14 cellular contexts compared by ENCODE assay signal in the genomic region with DNA sequence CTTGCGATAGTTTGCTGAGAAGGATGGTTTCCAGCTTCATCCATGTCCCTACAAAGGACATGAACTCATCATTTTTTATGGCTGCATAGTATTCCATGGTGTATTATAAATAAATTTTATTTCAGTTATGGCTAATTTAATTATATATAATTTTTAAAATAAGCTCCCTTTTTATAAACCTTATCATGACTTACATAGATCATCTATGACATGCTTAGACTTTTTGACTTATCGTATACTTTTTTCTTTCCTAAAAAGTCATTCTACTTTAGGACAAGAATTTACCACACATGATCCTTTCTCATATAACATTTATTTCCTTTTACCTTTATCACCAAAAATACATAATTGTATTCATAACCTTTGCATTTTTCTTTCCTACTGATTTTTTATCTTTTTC.
"Had no signal": no experiment of that assay in that cellular context is flagged by ENCODE, and none has a peak within 500 bp of the region (broad histone marks: within the 10 kb centered on the region; RNA-seq: fewer than 3 reads in every experiment).

No MANE protein-coding gene starts in this region.

- H3K27me3 Mint-ChIP-seq: dendritic cell treated with granulocyte-macrophage colony-stimulating factor and Interleukin-4, amounts not matched to agents 40 ng/mL and 50 ng/mL, for 4 days; stimulated activated naive CD8-positive, alpha-beta T cell treated with anti-CD3 and anti-CD28 coated beads, Interleukin-15, amount 100 ng/mL, for 72 hours had no signal

- DNase-seq: activated CD4-positive, alpha-beta T cell treated with anti-CD3 and anti-CD28 coated beads, Interleukin-2, amount 50 U/mL, for 48 hours; activated naive CD4-positive, alpha-beta T cell treated with anti-CD3 and anti-CD28 coated beads for 36 hours; effector memory CD4-positive, alpha-beta T cell; foreskin melanocyte; heart left ventricle; left colon; lower lobe of right lung; stimulated activated naive CD8-positive, alpha-beta T cell treated with anti-CD3 and anti-CD28 coated beads, Interleukin-15, amount 100 ng/mL, for 72 hours; upper lobe of left lung had no signal

- H3K4me1 Mint-ChIP-seq: mesothelial cell of epicardium; neural crest cell; stimulated activated naive CD8-positive, alpha-beta T cell treated with anti-CD3 and anti-CD28 coated beads, Interleukin-15, amount 100 ng/mL, for 72 hours had no signal

- ATAC-seq: heart left ventricle; left colon; lower lobe of right lung; sciatic nerve; stimulated activated naive CD8-positive, alpha-beta T cell treated with anti-CD3 and anti-CD28 coated beads, Interleukin-15, amount 100 ng/mL, for 72 hours had no signal

- H3K4me3 Mint-ChIP-seq: activated naive CD4-positive, alpha-beta T cell treated with anti-CD3 and anti-CD28 coated beads for 36 hours; dendritic cell treated with granulocyte-macrophage colony-stimulating factor and Interleukin-4, amounts not matched to agents 40 ng/mL and 50 ng/mL, for 4 days; mesothelial cell of epicardium; neural crest cell; stimulated activated naive CD8-positive, alpha-beta T cell treated with anti-CD3 and anti-CD28 coated beads, Interleukin-15, amount 100 ng/mL, for 72 hours had no signal

- H3K27ac Mint-ChIP-seq: activated naive CD4-positive, alpha-beta T cell treated with anti-CD3 and anti-CD28 coated beads for 36 hours; activated T-helper 2 cell treated with anti-CD3 and anti-CD28 coated beads, Interferon-gamma antibody, Interleukin-2, Interleukin-4, amounts not matched to agents 10 μg/mL and 5 μg/mL and 100 μg/mL, durations not matched to agents 14 hours and 24 hours and 36 hours; dendritic cell treated with granulocyte-macrophage colony-stimulating factor and Interleukin-4, amounts not matched to agents 40 ng/mL and 50 ng/mL, for 4 days; mesothelial cell of epicardium; stimulated activated naive CD8-positive, alpha-beta T cell treated with anti-CD3 and anti-CD28 coated beads, Interleukin-15, amount 100 ng/mL, for 72 hours had no signal
